8 cellular contexts compared by ENCODE assay signal in genomic region chr2:152635635-152636298, GRCh38.
DNase-seq lines count a peak whose midpoint lies in the region; ATAC-seq and TF ChIP-seq lines count a peak whose summit lies in the region.

No MANE protein-coding gene starts in this region.

- H3K36me3 ChIP-seq in aorta (ENCODE audit: control insufficient read depth in 1 of 2, insufficient read depth in 2 of 2, low read length in 1 of 2): peaks cover 10 to 17% of the 10 kb centered on the region in 2 donors

- 27 to 29% methylated on average over 5 of the region's 5 CpGs for WGBS in aorta, 2 donors

- TF ChIP-seq CTCF in RWPE1 (conservative IDR thresholded peaks at IDR 0.05; ENCODE audit: low read depth) (peak; percentile 72), glutamatergic neuron (IDR thresholded peaks at IDR 0.05; ENCODE audit: partially characterized antibody, unreplicated experiment) (peak; percentile 98)

- H3K9me3 ChIP-seq in aorta (ENCODE audit: control insufficient read depth, low read length): no peaks in the 10 kb centered on the region

- H3K4me1 ChIP-seq in aorta (ENCODE audit: control insufficient read depth in 1 of 2, insufficient read depth in 2 of 2, low read length in 2 of 2): no peaks in the 10 kb centered on the region

- peaks cover 2% of the 10 kb centered on the region for H3K27me3 Mint-ChIP-seq in glutamatergic neuron (ENCODE audit: unreplicated experiment)

- H3K36me3 Mint-ChIP-seq in glutamatergic neuron (ENCODE audit: unreplicated experiment): peaks cover 5% of the 10 kb centered on the region

- H3K27ac ChIP-seq in RWPE1 (no peak overlapping the region), aorta (ENCODE audit: low read depth in 1 of 2, low read length in 2 of 2) (no peak overlapping the region)

- peaks cover 6% of the 10 kb centered on the region for H3K4me1 Mint-ChIP-seq in glutamatergic neuron (ENCODE audit: low read depth, unreplicated experiment)

- POLR2A ChIA-PET in RWPE1 (lab: Yijun Ruan, JAX; ENCODE audit: low non-redundant PET): no interaction called here

- H3K27ac Mint-ChIP-seq in glutamatergic neuron (ENCODE audit: unreplicated experiment): peak overlapping the region; percentile 26

- DNase-seq in AG08395 (ENCODE audit: low spot score) (peak; percentile 73), HT1080 (ENCODE audit: low read depth) (peak; percentile 54), RWPE1 (ENCODE audit: low spot score) (peak; percentile 33), glutamatergic neuron (peak; percentile 78), posterior cingulate gyrus (peak in 7 of 10 donors; percentile 31 to 83 (median 70)), aorta (peak; percentile 64 to 77)
- DNase-seq in activated effector memory CD4-positive, alpha-beta T cell treated with anti-CD3 and anti-CD28 coated beads, Interleukin-2, amount 50 U/mL, for 16 hours: peak; percentile 85

- peaks cover 14% of the 10 kb centered on the region for H3K9me3 Mint-ChIP-seq in glutamatergic neuron (ENCODE audit: unreplicated experiment)

- ATAC-seq in GM18861 (IDR thresholded peaks at IDR 0.05; ENCODE audit: unreplicated experiment) (peak; percentile 63), aorta (ENCODE audit: low FRiP score) (peak; percentile 76)

- CTCF ChIA-PET in RWPE1 (lab: Yijun Ruan, JAX): interaction anchor here (0.6 to 1.9 kb wide), 12 partner anchors 9 to 599 kb away, joined by 3 to 7 read pairs (median 4); no protein-coding TSS in a partner anchor

- no peak overlapping the region for H3K4me3 Mint-ChIP-seq in glutamatergic neuron (ENCODE audit: unreplicated experiment)

- intact Hi-C loops in posterior cingulate gyrus (cut with DNase I) (loop anchor here (2.0 to 10.0 kb wide), 3 partner anchors 48 to 601 kb away; no protein-coding TSS in a partner anchor), aorta (cut with DNase I) (loop anchor here (2.0 to 10.0 kb wide), 4 partner anchors 301 to 601 kb away; partner anchors contain the start of gene FMNL2 (in 1 of the 2))

- H3K27me3 ChIP-seq in aorta (ENCODE audit: control insufficient read depth in 1 of 2, insufficient read depth in 2 of 2, low read length in 1 of 2): no peaks in the 10 kb centered on the region

- no peak overlapping the region for H3K4me3 ChIP-seq in aorta (ENCODE audit: low read length in 2 of 2)

Comparison
In these comparisons a context has a peak if more than half of its experiments do, and no peak if none do; other contexts are left out.
1. DNase-seq: peak in every context shown above with its lines; median percentile 85 in activated effector memory CD4-positive, alpha-beta T cell treated with anti-CD3 and anti-CD28 coated beads, Interleukin-2, amount 50 U/mL, for 16 hours; 78 in glutamatergic neuron; 73 in AG08395; 70 in aorta; 70 in posterior cingulate gyrus; 54 in HT1080; 33 in RWPE1.